In genomic region chr15:38072007-38072506, GRCh38 we compare ENCODE assay signal across 8 cellular contexts.
A peak's percentile ranks its signal among the peaks of the same experiment; 100 is the strongest.
DNase-seq lines count a peak whose midpoint lies in the region; ATAC-seq and TF ChIP-seq lines count a peak whose summit lies in the region.

No MANE protein-coding gene starts in this region.

- peak overlapping the region; percentile 58 for H3K4me3 ChIP-seq in OCI-LY1 (ENCODE audit: low read depth, low read length, poor library complexity, severe bottlenecking)

- H3K9ac ChIP-seq in OCI-LY1 (ENCODE audit: low read length): peak overlapping the region; percentile 81

- no peaks in the 10 kb centered on the region for H4K20me1 ChIP-seq in OCI-LY1 (ENCODE audit: insufficient read depth, low read length)

- H3K79me2 ChIP-seq in OCI-LY1 (ENCODE audit: insufficient read depth, low read length): no peaks in the 10 kb centered on the region

- no peaks in the 10 kb centered on the region for H3K9me3 Mint-ChIP-seq in endothelial cell (ENCODE audit: unreplicated experiment)
- H3K9me3 Mint-ChIP-seq in neural crest cell: no peaks in the 10 kb centered on the region

- ATAC-seq in GM21576 (IDR thresholded peaks at IDR 0.05; ENCODE audit: unreplicated experiment): no peak

- H3K27me3 Mint-ChIP-seq in endothelial cell (ENCODE audit: unreplicated experiment) (peaks cover 13% of the 10 kb centered on the region), neural crest cell (ENCODE audit: low read depth) (no peaks in the 10 kb centered on the region)

- H3K36me3 Mint-ChIP-seq in endothelial cell (ENCODE audit: low read depth, unreplicated experiment): no peaks in the 10 kb centered on the region
- no peaks in the 10 kb centered on the region for H3K36me3 Mint-ChIP-seq in neural crest cell (ENCODE audit: low read depth)

- H3K4me3 Mint-ChIP-seq in endothelial cell (ENCODE audit: unreplicated experiment) (peak overlapping the region; percentile 84), neural crest cell (peak overlapping the region; percentile 88)

- H3K4me1 ChIP-seq in OCI-LY1 (ENCODE audit: insufficient read depth, low read length, severe bottlenecking): peaks cover 84% of the 10 kb centered on the region

- no peak overlapping the region for H2AFZ ChIP-seq in OCI-LY1 (ENCODE audit: low read length)

- DNase-seq in activated naive CD4-positive, alpha-beta T cell treated with Interleukin-2 at 50 U/mL for 16 hours: peak; percentile 5
- no peak for DNase-seq in activated naive CD4-positive, alpha-beta T cell treated with anti-CD3 and anti-CD28 coated beads, Interleukin-2, amount 50 U/mL, for 16 hours
- DNase-seq in endothelial cell (ENCODE audit: low spot score): no peak
- DNase-seq in neural crest cell (ENCODE audit: low read depth, low spot score): no peak
- DNase-seq in SW480 (ENCODE audit: low spot score): no peak
- DNase-seq in NCI-H2029 (lab: John Stamatoyannopoulos, UW): no peak

- peak overlapping the region; percentile 72 for H3K4me2 ChIP-seq in OCI-LY1 (ENCODE audit: low read length)

- no peaks in the 10 kb centered on the region for H3K36me3 ChIP-seq in OCI-LY1 (ENCODE audit: insufficient read depth, low read length)

- TF ChIP-seq CTCF in OCI-LY1 (IDR thresholded peaks at IDR 0.05; ENCODE audit: low read length): no peak
- TF ChIP-seq CTCF in endothelial cell (IDR thresholded peaks at IDR 0.05; ENCODE audit: unreplicated experiment): no peak
- no peak for TF ChIP-seq CTCF in neural crest cell (conservative IDR thresholded peaks at IDR 0.05)

- H3K4me1 Mint-ChIP-seq in endothelial cell (ENCODE audit: unreplicated experiment) (peaks cover 34% of the 10 kb centered on the region), neural crest cell (peaks cover 95% of the 10 kb centered on the region)

- H3K27ac ChIP-seq in OCI-LY1 (ENCODE audit: low read depth, low read length, poor library complexity, severe bottlenecking): peak overlapping the region; percentile 97

- no peaks in the 10 kb centered on the region for H3K27me3 ChIP-seq in OCI-LY1 (ENCODE audit: insufficient read depth, low read length)

- H3K27ac Mint-ChIP-seq in endothelial cell (ENCODE audit: unreplicated experiment) (peak overlapping the region; percentile 96), neural crest cell (ENCODE audit: unreplicated experiment) (peak overlapping the region; percentile 99)

- no peaks in the 10 kb centered on the region for H3K9me3 ChIP-seq in OCI-LY1 (ENCODE audit: low read length)

- H3F3A ChIP-seq in OCI-LY1 (ENCODE audit: insufficient read depth, low read length): no peaks in the 10 kb centered on the region

- no peaks in the 10 kb centered on the region for H3K9me2 ChIP-seq in OCI-LY1 (ENCODE audit: low read depth, low read length)
